20 cellular contexts compared by ENCODE assay signal in the genomic region with DNA sequence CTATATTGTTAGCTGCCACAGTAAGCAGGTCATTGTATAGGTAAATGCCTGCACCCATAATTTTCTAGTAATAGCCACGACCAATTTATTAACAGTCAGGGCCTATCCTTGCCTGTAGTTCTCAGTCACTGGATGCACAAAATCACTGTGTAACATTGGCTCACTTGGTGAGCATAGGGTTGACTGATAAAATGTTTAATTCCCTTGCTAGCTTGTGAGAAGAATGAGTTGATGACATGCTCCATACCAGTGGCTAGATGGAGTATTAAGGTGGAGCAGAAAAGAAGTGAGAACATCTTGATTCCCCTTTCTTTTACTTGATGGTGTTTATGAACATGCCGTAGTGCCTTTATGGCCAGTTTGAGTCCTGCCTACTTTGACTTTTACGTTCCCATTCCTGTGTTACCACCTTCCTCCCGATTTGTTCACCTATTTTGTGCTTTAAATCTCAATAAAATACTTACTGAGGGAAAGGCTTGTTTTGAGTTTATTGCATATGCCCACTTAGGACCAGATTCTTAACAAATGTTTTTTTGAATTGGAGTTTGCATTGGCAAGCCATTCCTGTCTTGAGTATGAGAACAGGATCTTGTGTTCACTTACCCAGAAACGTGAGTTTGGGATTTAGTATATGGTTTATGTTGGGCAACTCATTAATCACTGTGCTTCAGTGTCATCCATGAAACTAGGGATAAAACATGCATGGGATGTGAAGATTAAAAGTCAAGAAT. TPM values are rescaled to one million over a fixed set of nuclear protein-coding genes. Genes with fewer than 3 reads are reported as not detected.
DNase-seq lines count a peak whose midpoint lies in the region; ATAC-seq and TF ChIP-seq lines count a peak whose summit lies in the region.
"Had no signal": no experiment of that assay in that cellular context is flagged by ENCODE, and none has a peak within 500 bp of the region (broad histone marks: within the 10 kb centered on the region; RNA-seq: fewer than 3 reads in every experiment).

No MANE protein-coding gene starts in this region.

- H3K36me3 Mint-ChIP-seq in natural killer cell (peaks cover 26% of the 10 kb centered on the region), T-cell (peaks cover 61% of the 10 kb centered on the region)
- H3K36me3 Mint-ChIP-seq in natural killer cell treated with Interleukin-12 subunit alpha and Interleukin-12 subunit beta and Interleukin-15 and Interleukin-18, amount 100 ng/mL, for 72 hours, result peaks cover 44% of the 10 kb centered on the region

- H3K4me1 ChIP-seq in RWPE2 (ENCODE audit: insufficient read depth, poor library complexity, severe bottlenecking) (peaks cover 17% of the 10 kb centered on the region), hepatocyte (ENCODE audit: insufficient read depth) (no peaks in the 10 kb centered on the region)

- no peak overlapping the region for H3K27ac ChIP-seq in RWPE2 (ENCODE audit: poor library complexity, severe bottlenecking)
- no peak overlapping the region for H3K27ac ChIP-seq in hepatocyte
- H3K27ac ChIP-seq: dorsolateral prefrontal cortex, gastrocnemius medialis, psoas muscle, tibial nerve had no signal

- ATAC-seq in natural killer cell (no peak), RWPE2 (ENCODE audit: low read depth) (peak; percentile 0; the same call in 2 of the 3 replicates), T-cell (replicated peaks in 1 of 4) (no peak), esophagus mucosa (no peak), GM18909 (IDR thresholded peaks at IDR 0.05; ENCODE audit: poor library complexity, unreplicated experiment) (no peak)
- ATAC-seq in natural killer cell treated with Interleukin-12 subunit alpha and Interleukin-12 subunit beta and Interleukin-15 and Interleukin-18, amount 100 ng/mL, for 72 hours, result no peak
- ATAC-seq: gastrocnemius medialis, left lobe of liver, psoas muscle had no signal

- POLR2A ChIA-PET in T-cell (lab: Charles Lee), result no interaction called here

- H3K79me2 ChIP-seq in hepatocyte, result peaks cover 68% of the 10 kb centered on the region

- intact Hi-C loops in natural killer cell (cut with micrococcal nuclease), result no loop called here

- no peaks in the 10 kb centered on the region for H3K27me3 ChIP-seq in RWPE2 (ENCODE audit: insufficient read depth, poor library complexity, severe bottlenecking)
- H3K27me3 ChIP-seq in hepatocyte, result no peaks in the 10 kb centered on the region
- H3K27me3 ChIP-seq: dorsolateral prefrontal cortex, gastrocnemius medialis, tibial nerve had no signal

- TF ChIP-seq CTCF in natural killer cell (IDR thresholded peaks at IDR 0.05) (no peak), RWPE2 (IDR thresholded peaks at IDR 0.05; ENCODE audit: poor library complexity, severe bottlenecking) (no peak), hepatocyte (IDR thresholded peaks at IDR 0.05; ENCODE audit: poor library complexity) (no peak)

- peaks cover 91% of the 10 kb centered on the region for H3K36me3 ChIP-seq in RWPE2 (ENCODE audit: low read depth)
- H3K36me3 ChIP-seq in hepatocyte (replicated peaks; ENCODE audit: insufficient read depth, low read depth), result peaks cover 24% of the 10 kb centered on the region

- CTCF ChIA-PET in T-cell (lab: Charles Lee), result no interaction called here

- H3K27me3 Mint-ChIP-seq in natural killer cell (ENCODE audit: low read depth in 2 of 2), result no peaks in the 10 kb centered on the region
- H3K27me3 Mint-ChIP-seq in natural killer cell treated with Interleukin-12 subunit alpha and Interleukin-12 subunit beta and Interleukin-15 and Interleukin-18, amount 100 ng/mL, for 72 hours, result no peaks in the 10 kb centered on the region
- H3K27me3 Mint-ChIP-seq in T-cell, result no peaks in the 10 kb centered on the region

- H3K27ac Mint-ChIP-seq in natural killer cell (peak overlapping the region; percentile 45 to 71), T-cell (no peak overlapping the region)
- no peak overlapping the region for H3K27ac Mint-ChIP-seq in natural killer cell treated with Interleukin-12 subunit alpha and Interleukin-12 subunit beta and Interleukin-15 and Interleukin-18, amount 100 ng/mL, for 72 hours
- H3K27ac Mint-ChIP-seq: activated T-helper 2 cell treated with anti-CD3 and anti-CD28 coated beads, Interferon-gamma antibody, Interleukin-2, Interleukin-4, amounts not matched to agents 10 μg/mL and 5 μg/mL and 100 μg/mL, durations not matched to agents 14 hours and 24 hours and 36 hours had no signal

- H3K4me3 ChIP-seq in RWPE2 (ENCODE audit: severe bottlenecking) (no peak overlapping the region), hepatocyte (no peak overlapping the region)
- H3K4me3 ChIP-seq: dorsolateral prefrontal cortex, gastrocnemius medialis, psoas muscle, tibial nerve had no signal

- peak overlapping the region; percentile 23 for H3K4me2 ChIP-seq in hepatocyte

- H3K9me3 ChIP-seq in RWPE2 (ENCODE audit: severe bottlenecking), result no peaks in the 10 kb centered on the region
- no peaks in the 10 kb centered on the region for H3K9me3 ChIP-seq in hepatocyte (ENCODE audit: low read depth)
- H3K9me3 ChIP-seq: gastrocnemius medialis, psoas muscle, tibial nerve had no signal

- H3K4me3 Mint-ChIP-seq in natural killer cell (no peak overlapping the region), T-cell (no peak overlapping the region)
- no peak overlapping the region for H3K4me3 Mint-ChIP-seq in natural killer cell treated with Interleukin-12 subunit alpha and Interleukin-12 subunit beta and Interleukin-15 and Interleukin-18, amount 100 ng/mL, for 72 hours

- H3K9me3 Mint-ChIP-seq in natural killer cell, result no peaks in the 10 kb centered on the region
- no peaks in the 10 kb centered on the region for H3K9me3 Mint-ChIP-seq in natural killer cell treated with Interleukin-12 subunit alpha and Interleukin-12 subunit beta and Interleukin-15 and Interleukin-18, amount 100 ng/mL, for 72 hours
- H3K9me3 Mint-ChIP-seq in T-cell, result no peaks in the 10 kb centered on the region
- H3K9me3 Mint-ChIP-seq: activated T-helper 2 cell treated with anti-CD3 and anti-CD28 coated beads, Interferon-gamma antibody, Interleukin-2, Interleukin-4, amounts not matched to agents 10 μg/mL and 5 μg/mL and 100 μg/mL, durations not matched to agents 14 hours and 24 hours and 36 hours had no signal

- H3K9me2 ChIP-seq in hepatocyte (replicated peaks; ENCODE audit: insufficient read depth), result no peaks in the 10 kb centered on the region

- DNase-seq in natural killer cell (no peak), RWPE2 (ENCODE audit: low spot score) (no peak), hepatocyte (ENCODE audit: low spot score) (no peak), T-cell (no peak)
- no peak for DNase-seq in natural killer cell treated with Interleukin-12 subunit alpha and Interleukin-12 subunit beta and Interleukin-15 and Interleukin-18, amount 100 ng/mL, for 72 hours (ENCODE audit: low spot score)
- DNase-seq: activated CD4-positive, alpha-beta T cell treated with anti-CD3 and anti-CD28 coated beads, Interleukin-2, amount 50 U/mL, for 1 hour; C1 segment of cervical spinal cord; cerebellar nuclear complex; dorsolateral prefrontal cortex; gastrocnemius medialis; hypothalamus; mesendoderm; NCI-H146; NCI-H446 treated with DMSO at 0.1 percent for 48 hours; psoas muscle had no signal

- H4K20me1 ChIP-seq in hepatocyte (ENCODE audit: insufficient read depth, poor library complexity, severe bottlenecking), result peaks cover 83% of the 10 kb centered on the region

- WGBS in hepatocyte (ENCODE audit: low lambda C conversion rate, missing lambda C conversion rate), result 91% methylated on average over 5 of the region's 5 CpGs

- H2AFZ ChIP-seq in hepatocyte, result no peak overlapping the region

- H3K4me1 Mint-ChIP-seq in natural killer cell (peaks cover 36 to 45% of the 10 kb centered on the region in 2 donors), T-cell (peaks cover 47 to 51% (median 50%) of the 10 kb centered on the region in 3 donors)
- H3K4me1 Mint-ChIP-seq in natural killer cell treated with Interleukin-12 subunit alpha and Interleukin-12 subunit beta and Interleukin-15 and Interleukin-18, amount 100 ng/mL, for 72 hours (ENCODE audit: low read depth in 2 of 2), result peaks cover 33 to 39% of the 10 kb centered on the region in 2 donors

RNA-seq across cellular contexts. Expression of a gene that starts 5.6 kb away (rescaled TPM):
- total RNA-seq in natural killer cell (100 to 1,000 TPM; 184 to 252 (median 229) TPM), hepatocyte (83.6 and 90.7 TPM in 2 replicates), T-cell (100 to 1,000 TPM; 154 to 277 (median 174) TPM), esophagus mucosa (75.8 TPM)
- total RNA-seq in natural killer cell treated with Interleukin-12 subunit alpha and Interleukin-12 subunit beta and Interleukin-15 and Interleukin-18, amount 100 ng/mL, for 72 hours, result 100 to 1,000 TPM; 153 to 164 TPM
- polyA plus RNA-seq in hepatocyte, result 31.0 and 38.0 TPM in 2 replicates

RNA-seq across cellular contexts. Expression of a gene that starts 44.2 kb away (rescaled TPM):
- total RNA-seq in natural killer cell, result 10 to 100 TPM; 15.4 to 17.1 (median 17.0) TPM
- 10 to 100 TPM in 1 of 2 donors, 1 to 10 TPM in 1; 7.0 to 12.9 TPM for total RNA-seq in natural killer cell treated with Interleukin-12 subunit alpha and Interleukin-12 subunit beta and Interleukin-15 and Interleukin-18, amount 100 ng/mL, for 72 hours
- total RNA-seq in hepatocyte, result 6.2 and 7.9 TPM in 2 replicates
- polyA plus RNA-seq in hepatocyte, result 7.5 and 14.6 TPM in 2 replicates
- 10 to 100 TPM; 15.5 to 20.1 (median 16.1) TPM for total RNA-seq in T-cell
- 4.9 TPM for total RNA-seq in esophagus mucosa

Comparison
In these comparisons a context has a peak if more than half of its experiments do, and no peak if none do; other contexts are left out.
1. H3K27ac Mint-ChIP-seq: peak in natural killer cell (2 of 2); none in natural killer cell treated with Interleukin-12 subunit alpha and Interleukin-12 subunit beta and Interleukin-15 and Interleukin-18, amount 100 ng/mL, for 72 hours (0 of 2) and T-cell (0 of 2).